20 cellular contexts compared by ENCODE assay signal in genomic region chr5:131316822-131317221, GRCh38. TPM values are rescaled to one million over a fixed set of nuclear protein-coding genes. Genes with fewer than 3 reads are reported as not detected.
DNase-seq lines count a peak whose midpoint lies in the region; ATAC-seq and TF ChIP-seq lines count a peak whose summit lies in the region.
"Had no signal": no experiment of that assay in that cellular context is flagged by ENCODE, and none has a peak within 500 bp of the region (broad histone marks: within the 10 kb centered on the region; RNA-seq: fewer than 3 reads in every experiment).

No MANE protein-coding gene starts in this region.

- peaks cover 29% of the 10 kb centered on the region for H3K36me3 Mint-ChIP-seq in activated naive CD4-positive, alpha-beta T cell treated with anti-CD3 and anti-CD28 coated beads, Interleukin-2, amount 50 U/mL, for 24 hours
- H3K36me3 Mint-ChIP-seq in activated naive CD4-positive, alpha-beta T cell treated with anti-CD3 and anti-CD28 coated beads, Interleukin-2, amount 50 U/mL, for 72 hours: peaks cover 14 to 72% of the 10 kb centered on the region in 2 donors
- peaks cover 62% of the 10 kb centered on the region for H3K36me3 Mint-ChIP-seq in CD8-positive, alpha-beta T cell
- peaks cover 91% of the 10 kb centered on the region for H3K36me3 Mint-ChIP-seq in activated T-helper 17 cell treated with anti-CD3 and anti-CD28 coated beads, Interleukin-2, amount 50 U/mL, for 72 hours (ENCODE audit: low read depth)
- H3K36me3 Mint-ChIP-seq in naive thymus-derived CD4-positive, alpha-beta T cell: peaks cover 8 to 52% (median 45%) of the 10 kb centered on the region in 5 donors

- intact Hi-C loops in CD8-positive, alpha-beta T cell (cut with DNase I, micrococcal nuclease): loop anchor here in 1 of 2 experiments (5.0 kb wide), 1 partner anchor 35 kb away; no protein-coding TSS in a partner anchor
- intact Hi-C loops in naive thymus-derived CD4-positive, alpha-beta T cell (cut with micrococcal nuclease): no loop called here

- no peaks in the 10 kb centered on the region for H3K9me3 ChIP-seq in CD8-positive, alpha-beta T cell (ENCODE audit: low read length)
- H3K9me3 ChIP-seq in naive thymus-derived CD4-positive, alpha-beta T cell (ENCODE audit: control insufficient read depth in 2 of 3, low read length in 3 of 3): no peaks in the 10 kb centered on the region

- no peak overlapping the region for H3K4me3 ChIP-seq in CD8-positive, alpha-beta T cell (ENCODE audit: low read depth, low read length)
- no peak overlapping the region for H3K4me3 ChIP-seq in naive thymus-derived CD4-positive, alpha-beta T cell (ENCODE audit: low read length)
- H3K4me3 ChIP-seq: GM23338, K562 had no signal

- no peak overlapping the region for H3K27ac ChIP-seq in CD8-positive, alpha-beta T cell (ENCODE audit: low read depth, low read length)
- no peak overlapping the region for H3K27ac ChIP-seq in naive thymus-derived CD4-positive, alpha-beta T cell (ENCODE audit: low read depth, low read length)

- H3K27ac Mint-ChIP-seq in activated naive CD4-positive, alpha-beta T cell treated with anti-CD3 and anti-CD28 coated beads, Interleukin-2, amount 50 U/mL, for 24 hours: peak overlapping the region; percentile 71
- H3K27ac Mint-ChIP-seq in activated naive CD4-positive, alpha-beta T cell treated with anti-CD3 and anti-CD28 coated beads, Interleukin-2, amount 50 U/mL, for 72 hours: no peak overlapping the region
- peak overlapping the region; percentile 66 for H3K27ac Mint-ChIP-seq in CD8-positive, alpha-beta T cell
- H3K27ac Mint-ChIP-seq in activated T-helper 17 cell treated with anti-CD3 and anti-CD28 coated beads, Interleukin-2, amount 50 U/mL, for 72 hours: peak overlapping the region; percentile 18
- H3K27ac Mint-ChIP-seq in naive thymus-derived CD4-positive, alpha-beta T cell: peak overlapping the region in 8 of 9 donors; percentile 5 to 79 (median 62)
- H3K27ac Mint-ChIP-seq: GM23338 had no signal

- peaks cover 26% of the 10 kb centered on the region for H3K36me3 ChIP-seq in CD8-positive, alpha-beta T cell (ENCODE audit: insufficient read depth, low read length)
- peaks cover 4 to 38% (median 19%) of the 10 kb centered on the region in 3 experiments for H3K36me3 ChIP-seq in naive thymus-derived CD4-positive, alpha-beta T cell (ENCODE audit: control insufficient read depth in 2 of 3, insufficient read depth in 3 of 3, low read length in 3 of 3)

- DNase-seq in activated naive CD4-positive, alpha-beta T cell treated with anti-CD3 and anti-CD28 coated beads, Interleukin-2, amount 50 U/mL, for 72 hours (ENCODE audit: low spot score in 2 of 2): no peak
- DNase-seq in CD8-positive, alpha-beta T cell: no peak
- no peak for DNase-seq in naive thymus-derived CD4-positive, alpha-beta T cell
- no peak for DNase-seq in NCI-H748 treated with DMSO at 0.1 percent for 48 hours (lab: John Stamatoyannopoulos, UW)
- DNase-seq: ACHN; AML-193; DMS79; NCI-H2029; NCI-H2171; NCI-H446; NCI-H69; NK-92 treated with Interleukin-12 subunit alpha and Interleukin-12 subunit beta, amount 100 ng/mL, for 24 hours; RPMI8226; SIG-M5 had no signal

- ATAC-seq in activated naive CD4-positive, alpha-beta T cell treated with anti-CD3 and anti-CD28 coated beads, Interleukin-2, amount 50 U/mL, for 72 hours: no peak
- no peak for ATAC-seq in CD8-positive, alpha-beta T cell
- ATAC-seq in activated T-helper 17 cell treated with anti-CD3 and anti-CD28 coated beads, Interleukin-2, amount 50 U/mL, for 72 hours (replicated peaks): no peak
- ATAC-seq in naive thymus-derived CD4-positive, alpha-beta T cell: no peak
- ATAC-seq in GM21786 (IDR thresholded peaks at IDR 0.05; ENCODE audit: unreplicated experiment): no peak
- ATAC-seq: GM23338, HCT116, K562 had no signal

- no peaks in the 10 kb centered on the region for H3K27me3 ChIP-seq in CD8-positive, alpha-beta T cell (ENCODE audit: insufficient read depth, low read length)
- H3K27me3 ChIP-seq in naive thymus-derived CD4-positive, alpha-beta T cell (ENCODE audit: control insufficient read depth in 2 of 2, insufficient read depth in 2 of 2, low read length in 2 of 2): no peaks in the 10 kb centered on the region

- TF ChIP-seq CTCF in CD8-positive, alpha-beta T cell (IDR thresholded peaks at IDR 0.05): no peak

- H3K9me3 Mint-ChIP-seq in activated naive CD4-positive, alpha-beta T cell treated with anti-CD3 and anti-CD28 coated beads, Interleukin-2, amount 50 U/mL, for 24 hours: no peaks in the 10 kb centered on the region
- H3K9me3 Mint-ChIP-seq in activated naive CD4-positive, alpha-beta T cell treated with anti-CD3 and anti-CD28 coated beads, Interleukin-2, amount 50 U/mL, for 72 hours: no peaks in the 10 kb centered on the region
- peaks cover 5% of the 10 kb centered on the region for H3K9me3 Mint-ChIP-seq in CD8-positive, alpha-beta T cell
- H3K9me3 Mint-ChIP-seq in activated T-helper 17 cell treated with anti-CD3 and anti-CD28 coated beads, Interleukin-2, amount 50 U/mL, for 72 hours: no peaks in the 10 kb centered on the region
- H3K9me3 Mint-ChIP-seq in naive thymus-derived CD4-positive, alpha-beta T cell: peaks cover 0 to 6% (median 0%) of the 10 kb centered on the region in 11 donors

- no peak overlapping the region for H3K4me3 Mint-ChIP-seq in activated naive CD4-positive, alpha-beta T cell treated with anti-CD3 and anti-CD28 coated beads, Interleukin-2, amount 50 U/mL, for 24 hours
- no peak overlapping the region for H3K4me3 Mint-ChIP-seq in CD8-positive, alpha-beta T cell
- H3K4me3 Mint-ChIP-seq in activated T-helper 17 cell treated with anti-CD3 and anti-CD28 coated beads, Interleukin-2, amount 50 U/mL, for 72 hours: no peak overlapping the region
- H3K4me3 Mint-ChIP-seq in naive thymus-derived CD4-positive, alpha-beta T cell: peak overlapping the region in 2 of 10 donors; percentile 44 to 47
- H3K4me3 Mint-ChIP-seq: GM23338 had no signal

- H3K4me1 ChIP-seq in CD8-positive, alpha-beta T cell (ENCODE audit: insufficient read depth, low read length): peaks cover 53% of the 10 kb centered on the region
- H3K4me1 ChIP-seq in naive thymus-derived CD4-positive, alpha-beta T cell (ENCODE audit: control insufficient read depth in 2 of 2, insufficient read depth in 2 of 2, low read length in 2 of 2): peaks cover 22 to 32% of the 10 kb centered on the region in 2 donors

- peaks cover 77% of the 10 kb centered on the region for H3K4me1 Mint-ChIP-seq in activated naive CD4-positive, alpha-beta T cell treated with anti-CD3 and anti-CD28 coated beads, Interleukin-2, amount 50 U/mL, for 24 hours
- peaks cover 77% of the 10 kb centered on the region for H3K4me1 Mint-ChIP-seq in CD8-positive, alpha-beta T cell (ENCODE audit: low read depth)
- peaks cover 45% of the 10 kb centered on the region for H3K4me1 Mint-ChIP-seq in activated T-helper 17 cell treated with anti-CD3 and anti-CD28 coated beads, Interleukin-2, amount 50 U/mL, for 72 hours
- H3K4me1 Mint-ChIP-seq in naive thymus-derived CD4-positive, alpha-beta T cell: peaks cover 51 to 92% (median 77%) of the 10 kb centered on the region in 7 donors

- CTCF ChIA-PET in CD8-positive, alpha-beta T cell (lab: Charles Lee): interaction anchor here (1.1 kb wide), 1 partner anchor 53 kb away, joined by 3 read pairs; the partner anchor contains the start of gene CDC42SE2
- CTCF ChIA-PET in naive thymus-derived CD4-positive, alpha-beta T cell (lab: Charles Lee): no interaction called here

- POLR2A ChIA-PET in CD8-positive, alpha-beta T cell (lab: Charles Lee): no interaction called here
- POLR2A ChIA-PET in naive thymus-derived CD4-positive, alpha-beta T cell (lab: Charles Lee): interaction anchor here (0.7 kb wide), 2 partner anchors 58 to 79 kb away, joined by 3 read pairs; no protein-coding TSS in a partner anchor

- no peaks in the 10 kb centered on the region for H3K27me3 Mint-ChIP-seq in activated naive CD4-positive, alpha-beta T cell treated with anti-CD3 and anti-CD28 coated beads, Interleukin-2, amount 50 U/mL, for 24 hours
- H3K27me3 Mint-ChIP-seq in CD8-positive, alpha-beta T cell (ENCODE audit: low read depth): no peaks in the 10 kb centered on the region
- H3K27me3 Mint-ChIP-seq in activated T-helper 17 cell treated with anti-CD3 and anti-CD28 coated beads, Interleukin-2, amount 50 U/mL, for 72 hours: no peaks in the 10 kb centered on the region
- no peaks in the 10 kb centered on the region for H3K27me3 Mint-ChIP-seq in naive thymus-derived CD4-positive, alpha-beta T cell

RNA-seq across cellular contexts. Expression of gene CDC42SE2, which starts 53.0 kb away (rescaled TPM):
- total RNA-seq in activated naive CD4-positive, alpha-beta T cell treated with anti-CD3 and anti-CD28 coated beads, Interleukin-2, amount 50 U/mL, for 72 hours: 100 to 1,000 TPM in 1 of 2 donors, 10 to 100 TPM in 1; 84.6 to 102 TPM
- 100 to 1,000 TPM; 340 to 348 TPM for total RNA-seq in CD8-positive, alpha-beta T cell
- 100 to 1,000 TPM; 107 to 110 TPM for total RNA-seq in activated T-helper 17 cell treated with anti-CD3 and anti-CD28 coated beads, Interleukin-2, amount 50 U/mL, for 72 hours
- 100 to 1,000 TPM; 143 to 265 (median 215) TPM for total RNA-seq in naive thymus-derived CD4-positive, alpha-beta T cell
- 100 to 1,000 TPM; 348 to 482 TPM for polyA plus RNA-seq in naive thymus-derived CD4-positive, alpha-beta T cell

Comparison
In these comparisons a context has a peak if more than half of its experiments do, and no peak if none do; other contexts are left out.
1. H3K27ac Mint-ChIP-seq: peak in activated naive CD4-positive, alpha-beta T cell treated with anti-CD3 and anti-CD28 coated beads, Interleukin-2, amount 50 U/mL, for 24 hours (single experiment), CD8-positive, alpha-beta T cell (single experiment), activated T-helper 17 cell treated with anti-CD3 and anti-CD28 coated beads, Interleukin-2, amount 50 U/mL, for 72 hours (single experiment) and naive thymus-derived CD4-positive, alpha-beta T cell (8 of 9); none in activated naive CD4-positive, alpha-beta T cell treated with anti-CD3 and anti-CD28 coated beads, Interleukin-2, amount 50 U/mL, for 72 hours (0 of 2).